In the genomic region with DNA sequence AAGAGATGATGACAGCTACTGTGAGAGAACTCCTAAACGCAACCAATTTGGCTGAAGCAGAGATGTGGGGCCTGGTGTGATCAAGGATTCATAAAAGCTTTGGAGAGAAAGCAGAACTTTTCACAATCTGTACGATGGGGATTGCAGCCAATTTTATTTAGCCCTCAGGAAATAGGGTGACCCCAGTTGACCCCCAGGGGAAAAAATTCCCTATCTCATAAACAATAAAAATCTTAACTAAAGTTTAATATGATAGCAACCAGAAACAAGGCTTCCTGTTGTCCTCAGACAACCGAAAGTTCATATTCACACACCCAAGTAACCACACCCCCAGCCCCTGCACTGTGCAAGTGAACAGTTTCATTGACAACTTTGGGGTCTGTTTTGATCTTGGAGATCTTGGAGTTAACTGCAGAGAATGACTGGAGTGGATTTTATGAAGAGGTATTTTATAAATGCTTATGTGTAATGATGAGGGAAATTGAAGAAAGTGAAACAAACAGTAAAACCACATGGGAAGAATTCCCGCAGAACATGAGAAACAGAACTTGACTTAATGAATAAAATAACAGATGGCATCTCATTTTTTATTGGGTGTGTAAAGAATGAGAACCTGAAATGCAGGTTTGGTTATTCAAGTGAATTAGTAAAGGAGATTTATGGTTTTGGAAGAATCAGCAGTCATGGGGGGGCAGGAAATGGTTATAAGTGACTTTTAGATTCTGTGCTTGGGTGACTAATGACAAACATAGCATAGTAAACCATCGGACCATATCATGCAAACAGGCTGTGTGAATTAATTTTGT, we compare ENCODE assay signal across 9 cellular contexts.
DNase-seq lines count a peak whose midpoint lies in the region; ATAC-seq and TF ChIP-seq lines count a peak whose summit lies in the region.
"Had no signal": no experiment of that assay in that cellular context is flagged by ENCODE, and none has a peak within 500 bp of the region (broad histone marks: within the 10 kb centered on the region; RNA-seq: fewer than 3 reads in every experiment).

No MANE protein-coding gene starts in this region.

- no peaks in the 10 kb centered on the region for H3K27me3 ChIP-seq in rectal smooth muscle tissue (ENCODE audit: control insufficient read depth, insufficient read depth, low read length)

- H3K4me1 Mint-ChIP-seq in type B pancreatic cell (ENCODE audit: unreplicated experiment): peaks cover 6% of the 10 kb centered on the region

- H3K4me3 ChIP-seq in choroid plexus epithelial cell (ENCODE audit: low read depth, low read length): peak overlapping the region; percentile 13
- peak overlapping the region; percentile 21 for H3K4me3 ChIP-seq in rectal smooth muscle tissue (ENCODE audit: low read length)

- DNase-seq in ELR (ENCODE audit: low read depth): peak; percentile 65
- DNase-seq in HT1080 (ENCODE audit: low read depth): peak; percentile 50
- DNase-seq in choroid plexus epithelial cell (ENCODE audit: low read depth): peak; percentile 60
- no peak for DNase-seq in type B pancreatic cell (ENCODE audit: extremely low spot score, unreplicated experiment)
- no peak for DNase-seq in activated CD4-positive, alpha-beta T cell treated with anti-CD3 and anti-CD28 coated beads, Interleukin-2, amount 50 U/mL, for 1 hour
- no peak for DNase-seq in hepatic stellate cell (ENCODE audit: low spot score)

- H3K27ac Mint-ChIP-seq in type B pancreatic cell: no peak overlapping the region
- H3K27ac Mint-ChIP-seq: natural killer cell treated with Interleukin-12 subunit alpha and Interleukin-12 subunit beta and Interleukin-15 and Interleukin-18, amount 100 ng/mL, for 72 hours had no signal

- H3K9me3 Mint-ChIP-seq in type B pancreatic cell: no peaks in the 10 kb centered on the region
- H3K9me3 Mint-ChIP-seq: natural killer cell treated with Interleukin-12 subunit alpha and Interleukin-12 subunit beta and Interleukin-15 and Interleukin-18, amount 100 ng/mL, for 72 hours had no signal

- H3K4me3 Mint-ChIP-seq in type B pancreatic cell: no peak overlapping the region
- H3K4me3 Mint-ChIP-seq: natural killer cell treated with Interleukin-12 subunit alpha and Interleukin-12 subunit beta and Interleukin-15 and Interleukin-18, amount 100 ng/mL, for 72 hours had no signal

- TF ChIP-seq CTCF in choroid plexus epithelial cell (conservative IDR thresholded peaks at IDR 0.05; ENCODE audit: low read depth, low read length): no peak
- no peak for TF ChIP-seq CTCF in type B pancreatic cell (conservative IDR thresholded peaks at IDR 0.05)

- peaks cover 16% of the 10 kb centered on the region for H3K4me1 ChIP-seq in rectal smooth muscle tissue (ENCODE audit: control insufficient read depth, insufficient read depth, low read length)

- no peaks in the 10 kb centered on the region for H3K36me3 Mint-ChIP-seq in type B pancreatic cell
- H3K36me3 Mint-ChIP-seq: natural killer cell treated with Interleukin-12 subunit alpha and Interleukin-12 subunit beta and Interleukin-15 and Interleukin-18, amount 100 ng/mL, for 72 hours had no signal

- H3K9ac ChIP-seq in rectal smooth muscle tissue (ENCODE audit: low read length): no peak overlapping the region

- peak overlapping the region; percentile 55 for H3K27ac ChIP-seq in rectal smooth muscle tissue (ENCODE audit: low read depth, low read length)

- ATAC-seq in GM21390 (IDR thresholded peaks at IDR 0.05; ENCODE audit: unreplicated experiment): peak; percentile 77

- no peaks in the 10 kb centered on the region for H3K27me3 Mint-ChIP-seq in type B pancreatic cell

- H3K36me3 ChIP-seq in rectal smooth muscle tissue (ENCODE audit: control insufficient read depth, insufficient read depth, low read length): no peaks in the 10 kb centered on the region

Comparison
In these comparisons a context has a peak if more than half of its experiments do, and no peak if none do; other contexts are left out.
1. DNase-seq: peak in ELR (single experiment), HT1080 (single experiment) and choroid plexus epithelial cell (single experiment); none in type B pancreatic cell (single experiment), activated CD4-positive, alpha-beta T cell treated with anti-CD3 and anti-CD28 coated beads, Interleukin-2, amount 50 U/mL, for 1 hour (single experiment) and hepatic stellate cell (single experiment).